ENCODE assay signal across 8 cellular contexts in the genomic region with DNA sequence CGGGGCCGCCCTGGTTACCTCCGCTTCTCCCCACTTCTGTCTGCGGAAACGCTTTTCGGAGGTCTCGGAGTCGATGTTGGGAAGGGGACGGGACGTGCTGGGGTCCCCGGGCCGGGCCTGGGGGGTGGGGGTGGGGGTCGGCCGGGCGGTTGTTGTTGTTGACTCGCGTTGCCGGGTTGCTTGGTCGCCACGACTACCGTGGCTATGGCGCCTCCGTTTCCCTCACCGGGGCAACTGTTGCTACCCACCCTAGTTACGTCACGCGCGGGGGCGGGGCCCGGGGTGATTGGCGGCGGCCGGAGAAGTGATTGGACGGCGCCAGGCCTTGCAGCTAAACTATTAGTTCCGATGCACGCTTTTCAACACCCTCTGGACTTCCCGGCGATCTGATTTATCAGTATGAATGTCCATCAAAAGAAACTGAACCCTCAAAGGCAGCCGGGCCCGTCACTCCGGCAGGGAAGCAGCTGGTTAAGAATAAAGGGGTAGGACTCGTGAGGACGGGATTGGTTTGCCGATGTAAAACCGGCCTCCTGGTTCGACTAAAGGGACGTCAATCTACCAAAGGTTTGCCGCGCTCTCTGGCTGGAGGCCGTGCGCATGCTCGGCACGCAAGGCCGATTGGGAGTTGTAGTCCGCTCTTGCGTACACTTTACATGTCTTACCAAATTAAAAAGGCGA. TPM values are rescaled to one million over a fixed set of nuclear protein-coding genes. Genes with fewer than 3 reads are reported as not detected.
DNase-seq lines count a peak whose midpoint lies in the region; ATAC-seq and TF ChIP-seq lines count a peak whose summit lies in the region.

A gene (minus strand): TSS at position 236 of the 681 bp plus-strand sequence. CDS start 12,477 bp downstream, outside the sequence.

- intact Hi-C loops in A673 (cut with micrococcal nuclease; ENCODE audit: unreplicated experiment) (loop anchor here (5.0 kb wide), 1 partner anchor 66 kb away; a partner anchor contains a TSS), mammary epithelial cell (cut with micrococcal nuclease) (loop anchor here (1.0 to 2.0 kb wide), 2 partner anchors 75 to 131 kb away; no protein-coding TSS in a partner anchor)

- WGBS in mammary epithelial cell (ENCODE audit: low coverage, missing lambda C conversion rate) = under 1% methylated on average over 15 of the region's 58 CpGs

- H4K20me1 ChIP-seq in mammary epithelial cell (ENCODE audit: insufficient read depth, low read length) = no peaks in the 10 kb centered on the region

- POLR2A ChIA-PET in A673 (lab: Charles Lee; ENCODE audit: low non-redundant PET) = no interaction called here

- peak; percentile 82 for ATAC-seq in GM18873 (IDR thresholded peaks at IDR 0.05; ENCODE audit: low FRiP score, unreplicated experiment)
- ATAC-seq in HG03196 (IDR thresholded peaks at IDR 0.05; ENCODE audit: unreplicated experiment) = peak; percentile 70

- BruUV-seq in A673 (replicated peaks; lab: Mats Ljungman, UMichigan) (no TSS peak), mammary epithelial cell (replicated peaks; lab: Mats Ljungman, UMichigan) (no TSS peak)

- no peaks in the 10 kb centered on the region for H3K27me3 ChIP-seq in A673 (replicated peaks; ENCODE audit: insufficient read depth, low read depth, low read length, poor library complexity)
- H3K27me3 ChIP-seq in mammary epithelial cell (ENCODE audit: insufficient read depth, low read length) = no peaks in the 10 kb centered on the region
- no peaks in the 10 kb centered on the region for H3K27me3 ChIP-seq in skeletal muscle tissue (ENCODE audit: control insufficient read depth in 3 of 3, insufficient read depth in 3 of 3, low read length in 3 of 3)

- H3K9me3 ChIP-seq in A673 (ENCODE audit: low read depth, low read length, poor library complexity, severe bottlenecking) (no peaks in the 10 kb centered on the region), mammary epithelial cell (replicated peaks; ENCODE audit: insufficient read depth, low read length) (no peaks in the 10 kb centered on the region), iPS-18c (ENCODE audit: control insufficient read depth, insufficient read depth, low read length) (no peaks in the 10 kb centered on the region), skeletal muscle tissue (ENCODE audit: control insufficient read depth in 3 of 3, low read length in 3 of 3) (no peaks in the 10 kb centered on the region)

- peak within 1 kb of the TSS; percentile 99 for H2AFZ ChIP-seq in mammary epithelial cell (ENCODE audit: low read depth, low read length)

- no peak for TF ChIP-seq CTCF in A673 (conservative IDR thresholded peaks at IDR 0.05; ENCODE audit: low read depth, low read length)
- TF ChIP-seq CTCF in WI38 (IDR thresholded peaks at IDR 0.05; ENCODE audit: low read depth, low read length) = no peak
- no peak for TF ChIP-seq CTCF in mammary epithelial cell (conservative IDR thresholded peaks at IDR 0.05 in 1 of 2, IDR thresholded peaks at IDR 0.05 in 1 of 2; ENCODE audit: extremely low read depth in 1 of 2, insufficient read depth in 1 of 2, low read depth in 1 of 2, low read length in 2 of 2)

- H3K36me3 ChIP-seq in A673 (ENCODE audit: insufficient read depth, low read length, poor library complexity, severe bottlenecking) (no peaks in the 10 kb centered on the region), mammary epithelial cell (ENCODE audit: insufficient read depth, low read length) (no peaks in the 10 kb centered on the region), skeletal muscle tissue (ENCODE audit: control insufficient read depth in 3 of 3, insufficient read depth in 3 of 3, low read length in 3 of 3) (no peaks in the 10 kb centered on the region)

- H3K27ac ChIP-seq in A673 (ENCODE audit: low read depth, low read length, poor library complexity, severe bottlenecking) = peak within 1 kb of the TSS; percentile 99
- H3K27ac ChIP-seq in mammary epithelial cell (ENCODE audit: insufficient read depth, low read depth, low read length) = peak within 1 kb of the TSS; percentile 99
- peak within 1 kb of the TSS; percentile 99 for H3K27ac ChIP-seq in skeletal muscle tissue (ENCODE audit: low read depth, low read length)

- dilution Hi-C loops in mammary epithelial cell (cut with HindIII; ENCODE audit: low sequenced_read_pairs) = no loop called here

- H3K4me1 ChIP-seq in A673 (ENCODE audit: insufficient read depth, low read length, poor library complexity, severe bottlenecking) (peaks cover 11% of the 10 kb centered on the region), mammary epithelial cell (ENCODE audit: insufficient read depth, low read length) (peaks cover 16% of the 10 kb centered on the region), skeletal muscle tissue (ENCODE audit: control insufficient read depth in 3 of 3, insufficient read depth in 3 of 3, low read length in 3 of 3) (peaks cover 33 to 40% (median 33%) of the 10 kb centered on the region in 3 donors)

- CTCF ChIA-PET in A673 (lab: Charles Lee) = interaction anchor here (0.6 kb wide), 1 partner anchor 444 kb away, joined by 3 read pairs; no protein-coding TSS in a partner anchor
- CTCF ChIA-PET in mammary epithelial cell (lab: Charles Lee; ENCODE audit: low non-redundant PET) = no interaction called here

- peak within 1 kb of the TSS; percentile 98 for H3K9ac ChIP-seq in mammary epithelial cell (ENCODE audit: insufficient read depth, low read length)
- peak within 1 kb of the TSS; percentile 94 to 99 (median 97) for H3K9ac ChIP-seq in skeletal muscle tissue (ENCODE audit: low read depth in 1 of 3, low read length in 3 of 3)

- in situ Hi-C loops in mammary epithelial cell (cut with MboI; ENCODE audit: low sequenced_read_pairs in 2 of 2) = no loop called here

- peak within 1 kb of the TSS; percentile 98 for H3K4me2 ChIP-seq in mammary epithelial cell (ENCODE audit: insufficient read depth, low read depth, low read length)

- peak within 1 kb of the TSS; percentile 91 for H3K4me3 ChIP-seq in A673 (ENCODE audit: low read depth, low read length, poor library complexity, severe bottlenecking)
- H3K4me3 ChIP-seq in WI38 (ENCODE audit: low read depth, low read length) = peak within 1 kb of the TSS; percentile 73
- H3K4me3 ChIP-seq in mammary epithelial cell (replicated peaks in 1 of 3; ENCODE audit: insufficient read depth in 1 of 3, low read depth in 2 of 3, low read length in 3 of 3) = peak within 1 kb of the TSS; percentile 72 to 96 (median 73)
- H3K4me3 ChIP-seq in iPS-18c (ENCODE audit: insufficient read depth, low read depth, low read length) = peak within 1 kb of the TSS; percentile 81
- peak within 1 kb of the TSS; percentile 87 to 97 (median 96) for H3K4me3 ChIP-seq in skeletal muscle tissue (ENCODE audit: low read length in 3 of 3)

- DNase-seq in A673 (ENCODE audit: low spot score) (peak; percentile 99), NCI-H226 (peak; percentile 100), mammary epithelial cell (peak; percentile 100)

- H3K79me2 ChIP-seq in mammary epithelial cell (ENCODE audit: insufficient read depth, low read length) = peaks cover 29% of the 10 kb centered on the region

RNA-seq across cellular contexts. Expression of the gene that starts here (rescaled TPM):
- total RNA-seq in A673 (2021) (19.5 and 23.1 TPM in 2 replicates), mammary epithelial cell (10 to 100 TPM in 1 of 2 donors, 1 to 10 TPM in 1; 2.7 to 12.0 TPM), skeletal muscle tissue (4.7 TPM)
- 1.2 TPM for polyA plus RNA-seq in mammary epithelial cell
- 3.8 TPM for polyA minus RNA-seq in mammary epithelial cell

Comparison
In these comparisons a context has a peak if more than half of its experiments do, and no peak if none do; other contexts are left out.
1. Peak in every context shown above with its lines: DNase-seq, ATAC-seq, H3K4me3 ChIP-seq and H3K27ac ChIP-seq.